8 cellular contexts compared by ENCODE assay signal in the genomic region with DNA sequence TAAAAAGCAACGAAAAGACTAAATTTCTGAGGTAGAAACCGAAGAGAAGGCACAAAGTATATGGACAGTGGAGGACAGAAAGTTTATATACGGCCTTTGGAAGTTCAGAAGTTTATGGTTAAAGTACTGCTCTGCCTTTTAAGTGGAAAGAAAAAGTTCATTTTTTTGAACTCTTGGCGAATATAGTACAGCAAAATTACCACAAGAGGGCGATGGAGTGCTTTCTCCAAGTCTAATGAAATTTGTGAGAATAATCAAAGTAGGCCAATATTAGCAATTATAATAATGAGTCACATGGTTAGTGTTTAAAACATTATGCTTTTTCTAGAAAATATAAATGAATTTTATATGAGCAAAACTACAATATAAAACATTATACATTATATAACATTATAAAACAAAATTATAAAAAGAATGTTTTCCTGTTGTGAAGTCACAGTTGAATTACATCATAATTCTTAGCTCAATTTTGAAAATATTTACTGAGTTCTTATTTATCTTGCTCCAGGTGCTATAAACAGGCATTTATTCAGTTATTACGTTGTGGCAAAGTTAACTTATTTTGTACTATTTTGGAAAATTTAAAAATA.
DNase-seq lines count a peak whose midpoint lies in the region; ATAC-seq, FAIRE-seq and TF ChIP-seq lines count a peak whose summit lies in the region.

No MANE protein-coding gene starts in this region.

- no peaks in the 10 kb centered on the region for H4K20me1 ChIP-seq in keratinocyte (ENCODE audit: control insufficient read depth, extremely low read depth, insufficient read depth, low read length)

- no peaks in the 10 kb centered on the region for H3K36me3 Mint-ChIP-seq in activated CD4-positive, alpha-beta T cell treated with anti-CD3 and anti-CD28 coated beads, Interleukin-2, amount 10 ng/mL, durations not matched to agents 7 days and 5 days (ENCODE audit: low read depth)

- peaks cover 7 to 12% of the 10 kb centered on the region in 2 experiments for H3K36me3 ChIP-seq in keratinocyte (ENCODE audit: control insufficient read depth in 2 of 2, extremely low read depth in 1 of 2, insufficient read depth in 2 of 2, low read length in 2 of 2)
- peaks cover 0 to 12% of the 10 kb centered on the region in 2 donors for H3K36me3 ChIP-seq in vagina

- ATAC-seq in GM21390 (IDR thresholded peaks at IDR 0.05; ENCODE audit: unreplicated experiment), result peak; percentile 82
- no peak for ATAC-seq in GM19328 (IDR thresholded peaks at IDR 0.05; ENCODE audit: unreplicated experiment)

- H3K9me3 ChIP-seq in keratinocyte (ENCODE audit: control insufficient read depth, low read depth, low read length) (no peaks in the 10 kb centered on the region), vagina (no peaks in the 10 kb centered on the region)

- peak; percentile 34 for FAIRE-seq in keratinocyte (lab: Jason Lieb, UNC)

- no peaks in the 10 kb centered on the region for H3K4me1 Mint-ChIP-seq in activated CD4-positive, alpha-beta T cell treated with anti-CD3 and anti-CD28 coated beads, Interleukin-2, amount 10 ng/mL, durations not matched to agents 7 days and 5 days

- no peak overlapping the region for H2AFZ ChIP-seq in keratinocyte (ENCODE audit: control insufficient read depth, low read length)

- intact Hi-C loops in vagina (cut with DNase I), result loop anchor here (10.0 kb wide), 1 partner anchor 473 kb away; no protein-coding TSS in a partner anchor

- no peak overlapping the region for H3K4me3 Mint-ChIP-seq in activated CD4-positive, alpha-beta T cell treated with anti-CD3 and anti-CD28 coated beads, Interleukin-2, amount 10 ng/mL, durations not matched to agents 7 days and 5 days

- TF ChIP-seq POLR2A in vagina (IDR thresholded peaks at IDR 0.05), result no peak

- H3K4me3 ChIP-seq in LNCaP clone FGC (ENCODE audit: low read depth, low read length), result no peak overlapping the region
- H3K4me3 ChIP-seq in keratinocyte (ENCODE audit: control insufficient read depth in 2 of 3, extremely low read depth in 1 of 3, insufficient read depth in 2 of 3, low read depth in 1 of 3, low read length in 3 of 3), result no peak overlapping the region
- no peak overlapping the region for H3K4me3 ChIP-seq in vagina

- no peaks in the 10 kb centered on the region for H3K79me2 ChIP-seq in keratinocyte (ENCODE audit: control insufficient read depth, insufficient read depth, low read length)

- peak; percentile 39 for DNase-seq in activated CD4-positive, alpha-beta T cell treated with anti-CD3 and anti-CD28 coated beads, Interleukin-2, amount 10 ng/mL, durations not matched to agents 7 days and 5 days
- no peak for DNase-seq in activated CD4-positive, alpha-beta T cell treated with anti-CD3 and anti-CD28 coated beads for 1 hour
- DNase-seq in LNCaP clone FGC (ENCODE audit: low read depth) (no peak), amniotic epithelial cell (ENCODE audit: low read depth) (peak; percentile 45), keratinocyte (ENCODE audit: low read depth, low spot score) (peak; percentile 21), vagina (ENCODE audit: extremely low spot score in 2 of 2) (no peak)

- H3K27me3 Mint-ChIP-seq in activated CD4-positive, alpha-beta T cell treated with anti-CD3 and anti-CD28 coated beads, Interleukin-2, amount 10 ng/mL, durations not matched to agents 7 days and 5 days, result no peaks in the 10 kb centered on the region

- CTCF ChIA-PET in activated CD4-positive, alpha-beta T cell treated with anti-CD3 and anti-CD28 coated beads, Interleukin-2, amount 10 ng/mL, durations not matched to agents 7 days and 5 days (lab: Charles Lee), result interaction anchor here (0.7 kb wide), 1 partner anchor 10 kb away, joined by 3 read pairs; no protein-coding TSS in a partner anchor

- no peaks in the 10 kb centered on the region for H3K27me3 ChIP-seq in keratinocyte (ENCODE audit: control insufficient read depth, extremely low read depth, insufficient read depth, low read length)
- H3K27me3 ChIP-seq in vagina, result no peaks in the 10 kb centered on the region

- H3K9ac ChIP-seq in keratinocyte (ENCODE audit: control insufficient read depth, extremely low read depth, insufficient read depth, low read length), result no peak overlapping the region

- H3K9me3 Mint-ChIP-seq in activated CD4-positive, alpha-beta T cell treated with anti-CD3 and anti-CD28 coated beads, Interleukin-2, amount 10 ng/mL, durations not matched to agents 7 days and 5 days, result no peaks in the 10 kb centered on the region

- TF ChIP-seq CTCF in LNCaP clone FGC (IDR thresholded peaks at IDR 0.05; ENCODE audit: control insufficient read depth, extremely low read depth, insufficient read depth) (peak; percentile 61), keratinocyte (optimal IDR thresholded peaks at IDR 0.05 in 1 of 3, IDR thresholded peaks at IDR 0.05 in 1 of 3, conservative IDR thresholded peaks at IDR 0.05 in 1 of 3; ENCODE audit: extremely low read depth in 1 of 3, insufficient read depth in 2 of 3, low read length in 3 of 3) (peak in 2 of 3 experiments; percentile 40 to 61), vagina (IDR thresholded peaks at IDR 0.05) (peak; percentile 48 to 64 (median 62))

- dilution Hi-C loops in keratinocyte (cut with MboI; ENCODE audit: extremely low pct_ligation_motif_present, low sequenced_read_pairs), result no loop called here

- H3K9me1 ChIP-seq in keratinocyte (ENCODE audit: control insufficient read depth, extremely low read depth, insufficient read depth, low read length), result no peaks in the 10 kb centered on the region

- H3K27ac ChIP-seq in keratinocyte (ENCODE audit: control insufficient read depth, insufficient read depth, low read length), result no peak overlapping the region
- H3K27ac ChIP-seq in vagina, result no peak overlapping the region

- H3K4me1 ChIP-seq in keratinocyte (ENCODE audit: control insufficient read depth, extremely low read depth, insufficient read depth, low read length) (no peaks in the 10 kb centered on the region), vagina (no peaks in the 10 kb centered on the region)

- POLR2A ChIA-PET in activated CD4-positive, alpha-beta T cell treated with anti-CD3 and anti-CD28 coated beads, Interleukin-2, amount 10 ng/mL, durations not matched to agents 7 days and 5 days (lab: Charles Lee), result no interaction called here

- no peak overlapping the region for H3K27ac Mint-ChIP-seq in activated CD4-positive, alpha-beta T cell treated with anti-CD3 and anti-CD28 coated beads, Interleukin-2, amount 10 ng/mL, durations not matched to agents 7 days and 5 days

- H3K4me2 ChIP-seq in keratinocyte (ENCODE audit: control insufficient read depth, extremely low read depth, insufficient read depth, low read depth, low read length), result no peak overlapping the region

Comparison
In these comparisons a context has a peak if more than half of its experiments do, and no peak if none do; other contexts are left out.
1. DNase-seq: peak in activated CD4-positive, alpha-beta T cell treated with anti-CD3 and anti-CD28 coated beads, Interleukin-2, amount 10 ng/mL, durations not matched to agents 7 days and 5 days (single experiment), amniotic epithelial cell (single experiment) and keratinocyte (single experiment); none in activated CD4-positive, alpha-beta T cell treated with anti-CD3 and anti-CD28 coated beads for 1 hour (single experiment), LNCaP clone FGC (single experiment) and vagina (0 of 2).
2. Peak in every context shown above with its lines, with median percentiles within 50 percentile points of each other: CTCF ChIP-seq.